8 cellular contexts compared by ENCODE assay signal in genomic region chr2:174485763-174486613, GRCh38. TPM values are rescaled to one million over a fixed set of nuclear protein-coding genes. Genes with fewer than 3 reads are reported as not detected.
DNase-seq lines count a peak whose midpoint lies in the region; ATAC-seq and TF ChIP-seq lines count a peak whose summit lies in the region.

No MANE protein-coding gene starts in this region.

- H3K27ac ChIP-seq in cardiac muscle cell (no peak overlapping the region), right atrium auricular region (peak overlapping the region; percentile 84 to 89), prostate gland (peak overlapping the region; percentile 64 to 72)

- H3K4me1 ChIP-seq in cardiac muscle cell (ENCODE audit: low read depth) (no peaks in the 10 kb centered on the region), right atrium auricular region (no peaks in the 10 kb centered on the region), prostate gland (replicated peaks) (no peaks in the 10 kb centered on the region)

- TF ChIP-seq CTCF in cardiac muscle cell (IDR thresholded peaks at IDR 0.05; ENCODE audit: low read depth, low read length) (no peak), right atrium auricular region (IDR thresholded peaks at IDR 0.05) (no peak), prostate gland (IDR thresholded peaks at IDR 0.05) (no peak)

- H3K9me3 Mint-ChIP-seq in activated naive CD8-positive, alpha-beta T cell (ENCODE audit: low read depth), result no peaks in the 10 kb centered on the region

- peaks cover 7% of the 10 kb centered on the region for H3K36me3 Mint-ChIP-seq in activated naive CD8-positive, alpha-beta T cell

- peak; percentile 38 to 46 for DNase-seq in cardiac muscle cell (ENCODE audit: low read depth in 1 of 2, low spot score in 1 of 2)
- no peak for DNase-seq in cardiac septum (ENCODE audit: low spot score)
- peak; percentile 24 for DNase-seq in NCI-H69 (lab: John Stamatoyannopoulos, UW)
- no peak for DNase-seq in right atrium auricular region (ENCODE audit: low spot score)
- no peak for DNase-seq in prostate gland (ENCODE audit: low spot score)
- no peak for DNase-seq in NCI-H2029 treated with DMSO at 0.1 percent for 48 hours (lab: John Stamatoyannopoulos, UW)

- intact Hi-C loops in cardiac septum (cut with DNase I), result loop anchor here (5.0 kb wide), 2 partner anchors 89 to 196 kb away; partner anchors contain the start of gene SCRN3
- intact Hi-C loops in prostate gland (cut with DNase I), result loop anchor here (10.0 kb wide), 1 partner anchor 119 kb away; no protein-coding TSS in a partner anchor

- H3K4me1 Mint-ChIP-seq in activated naive CD8-positive, alpha-beta T cell (ENCODE audit: low read depth), result peaks cover 63% of the 10 kb centered on the region

- 1% methylated on average over 25 of the region's 25 CpGs for WGBS in prostate gland

- no peaks in the 10 kb centered on the region for H3K27me3 Mint-ChIP-seq in activated naive CD8-positive, alpha-beta T cell

- peak; percentile 40 for ATAC-seq in HG02943 (IDR thresholded peaks at IDR 0.05; ENCODE audit: low read depth, unreplicated experiment)

- H3K4me3 Mint-ChIP-seq in activated naive CD8-positive, alpha-beta T cell, result peak overlapping the region; percentile 99

- H3K27ac Mint-ChIP-seq in activated naive CD8-positive, alpha-beta T cell, result peak overlapping the region; percentile 98

- H3K27me3 ChIP-seq in cardiac muscle cell (no peaks in the 10 kb centered on the region), right atrium auricular region (no peaks in the 10 kb centered on the region), prostate gland (replicated peaks; ENCODE audit: insufficient read depth) (no peaks in the 10 kb centered on the region)

- H3K4me3 ChIP-seq in cardiac muscle cell (peak overlapping the region; percentile 65), right atrium auricular region (peak overlapping the region; percentile 84 to 91), prostate gland (peak overlapping the region; percentile 76 to 80)

- H3K9me3 ChIP-seq in cardiac muscle cell (ENCODE audit: low read depth), result no peaks in the 10 kb centered on the region
- H3K9me3 ChIP-seq in right atrium auricular region, result no peaks in the 10 kb centered on the region
- no peaks in the 10 kb centered on the region for H3K9me3 ChIP-seq in prostate gland

- TF ChIP-seq POLR2A in prostate gland (IDR thresholded peaks at IDR 0.05), result no peak

- H3K36me3 ChIP-seq in cardiac muscle cell, result peaks cover 3% of the 10 kb centered on the region
- peaks cover 6% of the 10 kb centered on the region for H3K36me3 ChIP-seq in right atrium auricular region
- H3K36me3 ChIP-seq in prostate gland, result no peaks in the 10 kb centered on the region

RNA-seq across cellular contexts. Expression of gene GPR155, which starts 0.8 kb away (rescaled TPM):
- total RNA-seq in cardiac muscle cell (2.7 and 4.0 TPM in 2 replicates), cardiac septum (10.9 TPM), right atrium auricular region (10 to 100 TPM; 10.1 to 13.7 TPM), prostate gland (1 to 10 TPM; 3.7 to 4.5 TPM)
- polyA plus RNA-seq in cardiac muscle cell, result 7.9 and 8.5 TPM in 2 replicates

Comparison
In these comparisons a context has a peak if more than half of its experiments do, and no peak if none do; other contexts are left out.
1. DNase-seq: peak in cardiac muscle cell (2 of 2) and NCI-H69 (single experiment); none in cardiac septum (single experiment), right atrium auricular region (single experiment), prostate gland (single experiment) and NCI-H2029 treated with DMSO at 0.1 percent for 48 hours (single experiment).
2. Peak in every context shown above with its lines, with median percentiles within 50 percentile points of each other: H3K4me3 ChIP-seq.